26 cellular contexts compared by ENCODE assay signal in genomic region chr6:14707971-14708465, GRCh38.
DNase-seq lines count a peak whose midpoint lies in the region; ATAC-seq and TF ChIP-seq lines count a peak whose summit lies in the region.
"Had no signal": no experiment of that assay in that cellular context is flagged by ENCODE, and none has a peak within 500 bp of the region (broad histone marks: within the 10 kb centered on the region; RNA-seq: fewer than 3 reads in every experiment).

No MANE protein-coding gene starts in this region.

- no peaks in the 10 kb centered on the region for H3K9me3 ChIP-seq in T-helper 17 cell (ENCODE audit: control insufficient read depth, low read length, poor library complexity, severe bottlenecking)
- H3K9me3 ChIP-seq: esophagus squamous epithelium, SJCRH30 had no signal

- no peak for TF ChIP-seq CTCF in CD14-positive monocyte (IDR thresholded peaks at IDR 0.05)
- no peak for TF ChIP-seq CTCF in fibroblast of the aortic adventitia (IDR thresholded peaks at IDR 0.05; ENCODE audit: insufficient read depth, low read length)

- peak overlapping the region; percentile 80 for H3K27ac Mint-ChIP-seq in activated CD4-positive, alpha-beta T cell treated with anti-CD3 and anti-CD28 coated beads, Interleukin-2, amount 10 ng/mL, durations not matched to agents 24 days and 14 days
- H3K27ac Mint-ChIP-seq in CD14-positive monocyte (peak overlapping the region in 5 of 7 donors; percentile 47 to 94 (median 75)), T-helper 17 cell (peak overlapping the region; percentile 29)
- no peak overlapping the region for H3K27ac Mint-ChIP-seq in effector memory CD8-positive, alpha-beta T cell
- H3K27ac Mint-ChIP-seq: GM23338 had no signal

- peaks cover 17% of the 10 kb centered on the region for H3K9me3 Mint-ChIP-seq in activated CD4-positive, alpha-beta T cell treated with anti-CD3 and anti-CD28 coated beads, Interleukin-2, amount 10 ng/mL, durations not matched to agents 24 days and 14 days
- H3K9me3 Mint-ChIP-seq in CD14-positive monocyte, result peaks cover 0 to 3% (median 2%) of the 10 kb centered on the region in 7 donors
- no peaks in the 10 kb centered on the region for H3K9me3 Mint-ChIP-seq in effector memory CD8-positive, alpha-beta T cell
- H3K9me3 Mint-ChIP-seq: CD8-positive, alpha-beta memory T cell had no signal

- no peaks in the 10 kb centered on the region for H3K27me3 Mint-ChIP-seq in activated CD4-positive, alpha-beta T cell treated with anti-CD3 and anti-CD28 coated beads, Interleukin-2, amount 10 ng/mL, durations not matched to agents 24 days and 14 days
- H3K27me3 Mint-ChIP-seq in CD14-positive monocyte (ENCODE audit: low read depth in 3 of 3) (peaks cover 0 to 2% (median 2%) of the 10 kb centered on the region in 3 donors), T-helper 17 cell (no peaks in the 10 kb centered on the region)
- peaks cover 8 to 11% of the 10 kb centered on the region in 2 donors for H3K27me3 Mint-ChIP-seq in effector memory CD8-positive, alpha-beta T cell

- ATAC-seq in T-helper 17 cell, result no peak
- no peak for ATAC-seq in effector memory CD8-positive, alpha-beta T cell (replicated peaks)
- ATAC-seq: activated CD4-positive, CD25-positive, alpha-beta regulatory T cell treated with anti-CD3 and anti-CD28 coated beads, Interleukin-2, amount 50 U/mL, for 24 hours; GM23338; Panc1 had no signal

- peaks cover 44% of the 10 kb centered on the region for H3K4me1 Mint-ChIP-seq in activated CD4-positive, alpha-beta T cell treated with anti-CD3 and anti-CD28 coated beads, Interleukin-2, amount 10 ng/mL, durations not matched to agents 24 days and 14 days
- peaks cover 64% of the 10 kb centered on the region for H3K4me1 Mint-ChIP-seq in CD14-positive monocyte
- H3K4me1 Mint-ChIP-seq in T-helper 17 cell, result peaks cover 15% of the 10 kb centered on the region
- peaks cover 8 to 10% of the 10 kb centered on the region in 2 donors for H3K4me1 Mint-ChIP-seq in effector memory CD8-positive, alpha-beta T cell (ENCODE audit: low read depth in 2 of 2)

- intact Hi-C loops in activated CD4-positive, alpha-beta T cell treated with anti-CD3 and anti-CD28 coated beads, Interleukin-2, amount 10 ng/mL, durations not matched to agents 24 days and 14 days (cut with micrococcal nuclease), result loop anchor here (2.0 kb wide), 1 partner anchor 255 kb away; no protein-coding TSS in a partner anchor
- intact Hi-C loops in CD14-positive monocyte (cut with micrococcal nuclease), result loop anchor here in 1 of 2 donors (10.0 kb wide), 1 partner anchor 73 kb away; no protein-coding TSS in a partner anchor

- no peak overlapping the region for H3K4me3 Mint-ChIP-seq in activated CD4-positive, alpha-beta T cell treated with anti-CD3 and anti-CD28 coated beads, Interleukin-2, amount 10 ng/mL, durations not matched to agents 24 days and 14 days
- H3K4me3 Mint-ChIP-seq in CD14-positive monocyte (no peak overlapping the region), T-helper 17 cell (peak overlapping the region; percentile 4)
- no peak overlapping the region for H3K4me3 Mint-ChIP-seq in effector memory CD8-positive, alpha-beta T cell
- H3K4me3 Mint-ChIP-seq: CD8-positive, alpha-beta memory T cell; GM23338; nephron had no signal

- no peak overlapping the region for H3K4me3 ChIP-seq in fibroblast of the aortic adventitia (ENCODE audit: low read depth, low read length)
- H3K4me3 ChIP-seq: esophagus squamous epithelium, GM23338, sigmoid colon, SJCRH30 had no signal

- no peak for DNase-seq in activated CD4-positive, alpha-beta T cell treated with anti-CD3 and anti-CD28 coated beads, Interleukin-2, amount 10 ng/mL, durations not matched to agents 24 days and 14 days
- DNase-seq in activated CD4-positive, alpha-beta T cell treated with anti-CD3 and anti-CD28 coated beads for 48 hours, result no peak
- DNase-seq in CD14-positive monocyte (ENCODE audit: low spot score), result no peak
- DNase-seq in T-helper 17 cell, result no peak
- DNase-seq in fibroblast of the aortic adventitia (ENCODE audit: low read depth), result peak; percentile 57
- DNase-seq in COR-L47 (lab: John Stamatoyannopoulos, UW), result no peak
- DNase-seq in SHP77 (lab: John Stamatoyannopoulos, UW), result no peak
- no peak for DNase-seq in effector memory CD8-positive, alpha-beta T cell
- DNase-seq: 8988T; activated effector memory CD4-positive, alpha-beta T cell treated with anti-CD3 and anti-CD28 coated beads, Interleukin-2, amount 50 U/mL, for 16 hours; CD8-positive, alpha-beta memory T cell; DMS53; esophagus squamous epithelium; GDM1; islet precursor cell; MM.1S; NCI-H1417 treated with DMSO at 0.1 percent for 48 hours; NCI-H524; NK-92 treated with Interleukin-12 subunit alpha and Interleukin-12 subunit beta, amount 100 ng/mL, for 24 hours; sigmoid colon; SJCRH30; stimulated activated CD4-positive, alpha-beta T cell treated with anti-CD3 and anti-CD28 coated beads, Interleukin-15, amount 100 ng/mL, for 24 hours had no signal

- H3K36me3 Mint-ChIP-seq in activated CD4-positive, alpha-beta T cell treated with anti-CD3 and anti-CD28 coated beads, Interleukin-2, amount 10 ng/mL, durations not matched to agents 24 days and 14 days (ENCODE audit: low read depth), result peaks cover 11% of the 10 kb centered on the region
- peaks cover 2 to 6% of the 10 kb centered on the region in 2 donors for H3K36me3 Mint-ChIP-seq in CD14-positive monocyte
- no peaks in the 10 kb centered on the region for H3K36me3 Mint-ChIP-seq in T-helper 17 cell (ENCODE audit: low read depth)
- H3K36me3 Mint-ChIP-seq in effector memory CD8-positive, alpha-beta T cell (ENCODE audit: insufficient read depth), result no peaks in the 10 kb centered on the region
- H3K36me3 Mint-ChIP-seq: CD8-positive, alpha-beta memory T cell had no signal

Comparison
In these comparisons a context has a peak if more than half of its experiments do, and no peak if none do; other contexts are left out.
1. H3K27ac Mint-ChIP-seq: peak in activated CD4-positive, alpha-beta T cell treated with anti-CD3 and anti-CD28 coated beads, Interleukin-2, amount 10 ng/mL, durations not matched to agents 24 days and 14 days (single experiment), CD14-positive monocyte (5 of 7) and T-helper 17 cell (single experiment); none in effector memory CD8-positive, alpha-beta T cell (0 of 2).